Comparison of ENCODE assay signal across 8 cellular contexts in the genomic region with DNA sequence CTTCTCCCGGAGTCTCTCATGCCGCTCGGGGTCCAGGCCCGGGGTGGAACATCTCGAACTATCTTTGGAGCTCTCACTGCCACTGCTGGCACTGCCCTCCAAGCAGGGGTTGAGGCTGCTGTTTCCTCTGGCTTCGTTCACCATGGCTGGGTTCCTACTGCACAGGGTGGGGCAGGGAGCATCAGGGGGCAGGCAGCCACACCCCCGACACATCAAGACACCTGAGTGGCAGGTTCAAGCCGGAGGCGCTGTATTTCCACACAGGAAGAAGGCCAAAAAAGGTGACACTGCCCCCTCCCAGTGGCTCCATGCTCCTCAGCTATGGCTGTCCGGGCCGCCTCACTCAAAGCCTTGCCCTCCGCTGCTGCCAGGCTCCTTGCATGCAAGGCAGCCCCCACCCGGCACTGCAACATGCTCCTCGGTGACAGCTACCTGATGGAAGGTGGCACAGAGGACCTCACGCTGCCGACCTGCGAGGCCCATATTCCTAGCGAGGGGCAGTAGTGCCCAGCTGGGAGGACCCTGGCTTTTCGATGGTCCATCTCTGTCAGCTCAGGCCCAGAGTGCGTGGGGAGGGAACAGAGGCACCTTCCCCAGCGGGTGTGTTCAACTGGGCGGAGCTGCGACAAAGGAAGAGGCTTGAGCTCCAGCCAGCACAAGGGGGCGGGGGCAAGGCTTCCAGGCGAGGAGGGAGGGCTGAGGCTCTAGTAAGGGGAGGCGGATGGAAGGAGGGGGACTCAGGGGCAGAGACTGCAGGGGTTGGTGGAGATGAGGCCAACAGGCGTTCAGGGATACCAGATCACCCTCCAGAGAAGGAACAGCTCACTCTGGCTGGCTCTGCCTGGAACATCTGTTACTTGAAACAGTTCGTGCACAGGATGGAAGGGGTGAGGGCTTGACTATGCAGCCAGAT. TPM values are rescaled to one million over a fixed set of nuclear protein-coding genes. Genes with fewer than 3 reads are reported as not detected.
DNase-seq lines count a peak whose midpoint lies in the region; ATAC-seq and TF ChIP-seq lines count a peak whose summit lies in the region.

No MANE protein-coding gene starts in this region.

- peak overlapping the region; percentile 86 for H3K4ac ChIP-seq in IMR-90 (ENCODE audit: low read depth, low read length)

- DNase-seq in G401 (ENCODE audit: low spot score) (peak; percentile 77), IMR-90 (peak; percentile 97), adrenal gland (peak; percentile 91 to 97 (median 97)), left cardiac atrium (peak; percentile 95), pons (ENCODE audit: low spot score) (peak; percentile 73), tibial nerve (ENCODE audit: low spot score in 2 of 2) (peak; percentile 90 to 91)

- peak overlapping the region; percentile 73 for H3K23ac ChIP-seq in IMR-90 (ENCODE audit: low read depth, low read length)

- in situ Hi-C loops in G401 (cut with HindIII; ENCODE audit: low sequenced_read_pairs) (no loop called here), IMR-90 (cut with MboI; ENCODE audit: low sequenced_read_pairs) (no loop called here)

- H4K91ac ChIP-seq in IMR-90 (ENCODE audit: insufficient read depth, low read depth, low read length) = peak overlapping the region; percentile 70

- H3K9ac ChIP-seq in IMR-90 (ENCODE audit: low read depth, low read length) (peak overlapping the region; percentile 60), SU-DHL-6 (ENCODE audit: low read length) (peak overlapping the region; percentile 52)

- peak overlapping the region; percentile 71 for H2BK5ac ChIP-seq in IMR-90 (ENCODE audit: low read depth, low read length, poor library complexity, severe bottlenecking)

- H3K14ac ChIP-seq in IMR-90 (replicated peaks; ENCODE audit: low read depth, low read length) = peak overlapping the region; percentile 55

- H3K36me3 ChIP-seq in IMR-90 (ENCODE audit: control insufficient read depth, insufficient read depth, low read length) (peaks cover 15% of the 10 kb centered on the region), SU-DHL-6 (ENCODE audit: low read length) (peaks cover under 1% of the 10 kb centered on the region), adrenal gland (replicated peaks in 1 of 2) (peaks cover 0 to 33% of the 10 kb centered on the region in 2 donors), tibial nerve (peaks cover 0 to 32% (median 5%) of the 10 kb centered on the region in 3 donors)

- H3K4me2 ChIP-seq in IMR-90 (ENCODE audit: low read depth, low read length) = peak overlapping the region; percentile 89
- peak overlapping the region; percentile 99 for H3K4me2 ChIP-seq in SU-DHL-6 (ENCODE audit: low read depth, low read length, poor library complexity, severe bottlenecking)

- peak overlapping the region; percentile 95 for H2AK9ac ChIP-seq in IMR-90 (replicated peaks; ENCODE audit: low read depth, low read length, poor library complexity)

- dilution Hi-C loops in IMR-90 (cut with HindIII; ENCODE audit: low sequenced_read_pairs, unreplicated experiment) = no loop called here

- H2AK5ac ChIP-seq in IMR-90 (ENCODE audit: low read depth, low read length) = peak overlapping the region; percentile 96

- peak overlapping the region; percentile 25 for H3K18ac ChIP-seq in IMR-90 (ENCODE audit: low read depth, low read length)

- peak overlapping the region; percentile 44; the same call in 1 of the 2 replicates for H2BK20ac ChIP-seq in IMR-90 (ENCODE audit: low read depth, low read length)

- TF ChIP-seq POLR2A in IMR-90 (IDR thresholded peaks at IDR 0.05; ENCODE audit: low read depth, low read length) (peak; percentile 68), adrenal gland (IDR thresholded peaks at IDR 0.05) (peak; percentile 6 to 83), tibial nerve (IDR thresholded peaks at IDR 0.05) (peak; percentile 41 to 90)

- TF ChIP-seq RAD21 in IMR-90 (IDR thresholded peaks at IDR 0.05; ENCODE audit: low read length) = no peak; the same call in 1 of the 2 replicates

- intact Hi-C loops in IMR-90 (cut with micrococcal nuclease) (loop anchor here (2.0 to 5.0 kb wide), 2 partner anchors 66 to 121 kb away; a partner anchor contains a TSS), adrenal gland (cut with DNase I) (no loop called here), left cardiac atrium (cut with DNase I) (no loop called here)

- no TSS peak for BruUV-seq in IMR-90 (replicated peaks; lab: Mats Ljungman, UMichigan)

- peak overlapping the region; percentile 61 for H2BK120ac ChIP-seq in IMR-90 (ENCODE audit: low read depth, low read length)

- H2AFZ ChIP-seq in IMR-90 (replicated peaks; ENCODE audit: low read length, poor library complexity) (peak overlapping the region; percentile 92), SU-DHL-6 (ENCODE audit: low read depth, low read length, severe bottlenecking) (no peak overlapping the region)

- H2BK15ac ChIP-seq in IMR-90 (ENCODE audit: low read depth, low read length) = no peak overlapping the region; the same call in 2 of the 3 replicates

- peak overlapping the region; percentile 19 to 81; a peak in 3 of 4 replicates for H4K8ac ChIP-seq in IMR-90 (ENCODE audit: low read depth in 2 of 2, low read length in 2 of 2)

- POLR2A ChIA-PET in IMR-90 (lab: Charles Lee; ENCODE audit: unreplicated experiment) = interaction anchor here (0.7 to 1.1 kb wide), 2 partner anchors 67 to 106 kb away, joined by 3 to 5 read pairs; no protein-coding TSS in a partner anchor

- no peaks in the 10 kb centered on the region for H3K9me3 ChIP-seq in IMR-90 (ENCODE audit: control insufficient read depth, insufficient read depth, low read length)
- H3K9me3 ChIP-seq in SU-DHL-6 (ENCODE audit: insufficient read depth, low read length) = no peaks in the 10 kb centered on the region
- no peaks in the 10 kb centered on the region for H3K9me3 ChIP-seq in adrenal gland (replicated peaks in 1 of 3)
- H3K9me3 ChIP-seq in tibial nerve = no peaks in the 10 kb centered on the region

- H3K27ac ChIP-seq in IMR-90 (ENCODE audit: insufficient read depth, low read length) = peak overlapping the region; percentile 70
- H3K27ac ChIP-seq in SU-DHL-6 (ENCODE audit: low read depth, low read length) = peak overlapping the region; percentile 34
- H3K27ac ChIP-seq in adrenal gland = peak overlapping the region; percentile 85 to 99 (median 98)
- H3K27ac ChIP-seq in tibial nerve = peak overlapping the region; percentile 94 to 99 (median 97)

- ATAC-seq in IMR-90 (ENCODE audit: low read depth) (peak; percentile 69), left cardiac atrium (peak; percentile 62 to 64), GM18907 (IDR thresholded peaks at IDR 0.05; ENCODE audit: unreplicated experiment) (no peak)

- H4K20me1 ChIP-seq in IMR-90 (ENCODE audit: insufficient read depth, low read length) (no peaks in the 10 kb centered on the region; the same call in 1 of the 2 replicates), SU-DHL-6 (ENCODE audit: low read depth, low read length) (no peaks in the 10 kb centered on the region)

- H3K4me3 ChIP-seq in IMR-90 (ENCODE audit: insufficient read depth, low read depth, low read length) (peak overlapping the region; percentile 53), SU-DHL-6 (ENCODE audit: insufficient read depth, low read length, poor library complexity, severe bottlenecking) (peak overlapping the region; percentile 21), adrenal gland (peak overlapping the region; percentile 21 to 76 (median 36)), tibial nerve (peak overlapping the region; percentile 50 to 79 (median 63))

- H3F3A ChIP-seq in SU-DHL-6 (ENCODE audit: insufficient read depth) = peaks cover 10% of the 10 kb centered on the region

- H3K56ac ChIP-seq in IMR-90 (ENCODE audit: extremely low read depth, insufficient read depth, low read length) = peak overlapping the region; percentile 55; the same call in 1 of the 2 replicates

- peaks cover 33% of the 10 kb centered on the region for H3K79me2 ChIP-seq in SU-DHL-6 (ENCODE audit: insufficient read depth, low read length)

- TF ChIP-seq EP300 in tibial nerve (IDR thresholded peaks at IDR 0.05) = peak; percentile 50 to 96

- H3K9me2 ChIP-seq in SU-DHL-6 (replicated peaks; ENCODE audit: insufficient read depth, low read length) = no peaks in the 10 kb centered on the region

- peaks cover 3% of the 10 kb centered on the region; the same call in 1 of the 2 replicates for H3K9me1 ChIP-seq in IMR-90 (ENCODE audit: insufficient read depth, low read length)

- peak overlapping the region; percentile 87 for H4K5ac ChIP-seq in IMR-90 (ENCODE audit: low read depth, low read length)

- CTCF ChIA-PET in IMR-90 (lab: Yijun Ruan, JAX) = interaction anchor here (0.5 to 1.1 kb wide), 3 partner anchors 16 to 65 kb away, joined by 3 to 4 read pairs (median 4); no protein-coding TSS in a partner anchor

- peaks cover 9 to 58% of the 10 kb centered on the region in 2 experiments; a peak in 3 of 4 replicates for H3K79me1 ChIP-seq in IMR-90 (ENCODE audit: low read depth in 1 of 2, low read length in 2 of 2)

- H3K27me3 ChIP-seq in IMR-90 (ENCODE audit: control insufficient read depth, insufficient read depth, low read length) (no peaks in the 10 kb centered on the region), SU-DHL-6 (ENCODE audit: low read length) (no peaks in the 10 kb centered on the region), adrenal gland (no peaks in the 10 kb centered on the region), tibial nerve (no peaks in the 10 kb centered on the region)

- TF ChIP-seq CTCF in IMR-90 (conservative IDR thresholded peaks at IDR 0.05; ENCODE audit: low read depth, low read length) = no peak
- TF ChIP-seq CTCF in SU-DHL-6 (IDR thresholded peaks at IDR 0.05; ENCODE audit: insufficient read depth, low read length, poor library complexity, severe bottlenecking) = no peak
- TF ChIP-seq CTCF in adrenal gland (IDR thresholded peaks at IDR 0.05) = no peak
- peak in 1 of 5 experiments; percentile 2 for TF ChIP-seq CTCF in tibial nerve (IDR thresholded peaks at IDR 0.05)

- H3K4me1 ChIP-seq in IMR-90 (ENCODE audit: control insufficient read depth, insufficient read depth, low read length) (peaks cover 13% of the 10 kb centered on the region), adrenal gland (replicated peaks in 1 of 2) (peaks cover 46 to 62% of the 10 kb centered on the region in 2 donors), tibial nerve (peaks cover 0 to 83% (median 31%) of the 10 kb centered on the region in 4 donors)

- 7% methylated on average over 14 of the region's 28 CpGs; no CpG with 5 or more reads in 1 of the 2 experiments for WGBS in IMR-90 (ENCODE audit: extremely low coverage in 2 of 2, insufficient read length in 1 of 2), 2 experiments
- 4 to 13% (median 5%) methylated on average over 10 to 28 of the region's 28 CpGs for WGBS in adrenal gland, 4 donors
- WGBS in tibial nerve, 2 donors = 0 to 1% methylated on average over 21 to 26 of the region's 28 CpGs

RNA-seq across cellular contexts. Expression of a gene that starts 2.5 kb away (rescaled TPM):
- total RNA-seq in G401 (2014; rRNA removed; shearing (Covaris generic)) = 26.3 and 34.4 TPM in 2 replicates
- total RNA-seq in IMR-90 (2012; rRNA removed) = 6.7 and 7.3 TPM in 2 replicates
- 6.7 and 7.4 TPM in 2 replicates for polyA plus RNA-seq in IMR-90 (2012; rRNA removed)
- 3.5 and 5.5 TPM in 2 replicates for polyA plus RNA-seq in IMR-90 (2012; cell fraction: cytosol; rRNA removed)
- polyA plus RNA-seq in IMR-90 (2012; cell fraction: nucleus; rRNA removed; ENCODE audit: low replicate concordance) = 16.7 and 23.0 TPM in 2 replicates
- total RNA-seq in adrenal gland = 10 to 100 TPM; 20.0 to 82.4 (median 33.7) TPM
- 10 to 100 TPM in 2 of 3 donors, 1 to 10 TPM in 1; 8.1 to 26.4 (median 15.6) TPM for polyA plus RNA-seq in adrenal gland
- 10 to 100 TPM; 40.1 to 64.3 TPM for total RNA-seq in left cardiac atrium
- 10 to 100 TPM; 61.2 to 93.9 (median 69.9) TPM for total RNA-seq in tibial nerve

RNA-seq across cellular contexts. Expression of a gene that starts 2.8 kb away (rescaled TPM):
- total RNA-seq in G401 (2014; rRNA removed; shearing (Covaris generic)) = 1.8 and 6.8 TPM in 2 replicates
- total RNA-seq in IMR-90 (2012; rRNA removed) (4.1 and 5.0 TPM in 2 replicates), adrenal gland (10 to 100 TPM; 12.0 to 29.2 (median 24.7) TPM), left cardiac atrium (10 to 100 TPM; 32.1 to 49.0 TPM), tibial nerve (10 to 100 TPM; 24.3 to 30.3 (median 25.6) TPM)
- polyA plus RNA-seq in IMR-90 (2012; rRNA removed) (9.7 and 10.6 TPM in 2 replicates), adrenal gland (10 to 100 TPM; 17.8 to 28.2 (median 22.8) TPM)
- 3.5 and 5.0 TPM in 2 replicates for polyA plus RNA-seq in IMR-90 (2012; cell fraction: cytosol; rRNA removed)
- polyA plus RNA-seq in IMR-90 (2012; cell fraction: nucleus; rRNA removed; ENCODE audit: low replicate concordance) = 42.7 and 54.8 TPM in 2 replicates

RNA-seq across cellular contexts. Expression of a gene that starts 41.2 kb away (rescaled TPM):
- not detected in 2 replicates for total RNA-seq in G401 (2014; rRNA removed; shearing (Covaris generic))
- total RNA-seq in IMR-90 (2012; rRNA removed) (under 0.01 and 0.28 TPM in 2 replicates), adrenal gland (1 to 10 TPM in 5 of 8 donors, under 1 TPM in 2, not detected in 1; 0.32 to 4.7 (median 3.2) TPM), left cardiac atrium (1 to 10 TPM; 1.2 to 1.3 TPM), tibial nerve (10 to 100 TPM in 1 of 4 donors, 1 to 10 TPM in 2, not detected in 1; 4.4 to 13.8 (median 5.1) TPM)
- polyA plus RNA-seq in IMR-90 (2012; rRNA removed) (0.15 and 0.27 TPM in 2 replicates), adrenal gland (10 to 100 TPM in 1 of 3 donors, 1 to 10 TPM in 1, not detected in 1; 8.8 to 13.2 TPM)
- polyA plus RNA-seq in IMR-90 (2012; cell fraction: cytosol; rRNA removed) = 0.10 and 0.42 TPM in 2 replicates
- 0.06 and 0.27 TPM in 2 replicates for polyA plus RNA-seq in IMR-90 (2012; cell fraction: nucleus; rRNA removed; ENCODE audit: low replicate concordance)

RNA-seq across cellular contexts. Expression of a gene that starts 44.4 kb away (rescaled TPM):
- not detected in 2 replicates for total RNA-seq in G401 (2014; rRNA removed; shearing (Covaris generic))
- not detected in 2 replicates for total RNA-seq in IMR-90 (2012; rRNA removed)
- not detected in 2 replicates for polyA plus RNA-seq in IMR-90 (2012; rRNA removed)
- polyA plus RNA-seq in IMR-90 (2012; cell fraction: cytosol; rRNA removed) = not detected in 2 replicates
- not detected in 2 replicates for polyA plus RNA-seq in IMR-90 (2012; cell fraction: nucleus; rRNA removed; ENCODE audit: low replicate concordance)
- not detected for total RNA-seq in adrenal gland
- 1 to 10 TPM in 1 of 3 donors, under 1 TPM in 1, not detected in 1; 0.17 to 2.7 TPM for polyA plus RNA-seq in adrenal gland
- over 10,000 TPM; 22,081 to 58,150 TPM for total RNA-seq in left cardiac atrium
- 1 to 10 TPM in 1 of 4 donors, not detected in 3; 3.0 TPM for total RNA-seq in tibial nerve

RNA-seq across cellular contexts. Expression of a gene that starts 55.5 kb away (rescaled TPM):
- not detected in 2 replicates for total RNA-seq in G401 (2014; rRNA removed; shearing (Covaris generic))
- total RNA-seq in IMR-90 (2012; rRNA removed) (not detected in 2 replicates), adrenal gland (not detected), left cardiac atrium (1,000 to 10,000 TPM in 1 of 2 donors, 100 to 1,000 TPM in 1; 368 to 4,414 TPM), tibial nerve (not detected)
- polyA plus RNA-seq in IMR-90 (2012; rRNA removed) (0.24 TPM in 1 of 2 replicates, not detected in the other), adrenal gland (1 to 10 TPM in 1 of 3 donors, not detected in 2; 1.1 TPM)
- 0.10 TPM in 1 of 2 replicates, not detected in the other for polyA plus RNA-seq in IMR-90 (2012; cell fraction: cytosol; rRNA removed)
- polyA plus RNA-seq in IMR-90 (2012; cell fraction: nucleus; rRNA removed; ENCODE audit: low replicate concordance) = 0.16 TPM in 1 of 2 replicates, not detected in the other

Comparison
In these comparisons a context has a peak if more than half of its experiments do, and no peak if none do; other contexts are left out.
1. H3K27ac ChIP-seq: peak in every context shown above with its lines; median percentile 98 in adrenal gland; 97 in tibial nerve; 70 in IMR-90; 34 in SU-DHL-6.